Comparison of ENCODE assay signal across 24 cellular contexts in genomic region chr3:52609316-52609815, GRCh38.
DNase-seq lines count a peak whose midpoint lies in the region; ATAC-seq, FAIRE-seq and TF ChIP-seq lines count a peak whose summit lies in the region.
"Had no signal": no experiment of that assay in that cellular context is flagged by ENCODE, and none has a peak within 500 bp of the region (broad histone marks: within the 10 kb centered on the region; RNA-seq: fewer than 3 reads in every experiment).

No MANE protein-coding gene starts in this region.

- no peaks in the 10 kb centered on the region for H3K4me1 ChIP-seq in A673 (ENCODE audit: insufficient read depth, low read length, poor library complexity, severe bottlenecking)
- peaks cover 8% of the 10 kb centered on the region for H3K4me1 ChIP-seq in keratinocyte (ENCODE audit: control insufficient read depth, extremely low read depth, insufficient read depth, low read length)

- DNase-seq in A673 (ENCODE audit: low spot score) (no peak), ELR (ENCODE audit: low read depth) (peak; percentile 50), SK-MEL-5 (ENCODE audit: low read depth, low spot score) (peak; percentile 64), keratinocyte (ENCODE audit: low read depth, low spot score) (no peak), WERI-Rb-1 (no peak), germinal center (ENCODE audit: low spot score) (no peak)
- DNase-seq: activated CD8-positive, alpha-beta memory T cell treated with anti-CD3 and anti-CD28 coated beads for 24 hours; activated gamma-delta T cell; activated T-cell treated with anti-CD3 and anti-CD28 coated beads, Interleukin-2, amount 50 U/mL, for 1 hour; erythroblast; foreskin keratinocyte; GDM1; NCI-H1417; NCI-H2081; ovary; PC-9; right cardiac atrium; SHP77 treated with DMSO at 0.1 percent for 48 hours; stimulated activated CD4-positive, alpha-beta T cell treated with anti-CD3 and anti-CD28 coated beads, Interleukin-12 subunit alpha, Interleukin-12 subunit beta, amount 100 ng/mL, for 4 hours had no signal

- H3K27ac ChIP-seq in A673 (ENCODE audit: low read depth, low read length, poor library complexity, severe bottlenecking) (no peak overlapping the region), keratinocyte (ENCODE audit: control insufficient read depth, insufficient read depth, low read length) (no peak overlapping the region), WERI-Rb-1 (no peak overlapping the region)
- H3K27ac ChIP-seq: foreskin keratinocyte, HL-60, ovary, PC-9 had no signal

- no peak overlapping the region for H2AFZ ChIP-seq in keratinocyte (ENCODE audit: control insufficient read depth, low read length)
- H2AFZ ChIP-seq: PC-9 had no signal

- TSS peak; percentile 46 for BruUV-seq in A673 (replicated peaks; lab: Mats Ljungman, UMichigan)

- ATAC-seq in GM21528 (IDR thresholded peaks at IDR 0.05; ENCODE audit: low FRiP score, unreplicated experiment): no peak
- ATAC-seq: foreskin keratinocyte, left lobe of liver, right cardiac atrium had no signal

- CTCF ChIA-PET in A673 (lab: Charles Lee): no interaction called here

- no peaks in the 10 kb centered on the region for H3K36me3 ChIP-seq in A673 (ENCODE audit: insufficient read depth, low read length, poor library complexity, severe bottlenecking)
- H3K36me3 ChIP-seq in keratinocyte (ENCODE audit: control insufficient read depth in 2 of 2, extremely low read depth in 1 of 2, insufficient read depth in 2 of 2, low read length in 2 of 2): peaks cover 5 to 10% of the 10 kb centered on the region in 2 experiments
- peaks cover 77% of the 10 kb centered on the region for H3K36me3 ChIP-seq in WERI-Rb-1
- H3K36me3 ChIP-seq: ovary had no signal

- dilution Hi-C loops in keratinocyte (cut with MboI; ENCODE audit: extremely low pct_ligation_motif_present, low sequenced_read_pairs): no loop called here

- H4K20me1 ChIP-seq in keratinocyte (ENCODE audit: control insufficient read depth, extremely low read depth, insufficient read depth, low read length): no peaks in the 10 kb centered on the region

- TF ChIP-seq CTCF in A673 (conservative IDR thresholded peaks at IDR 0.05; ENCODE audit: low read depth, low read length) (no peak), keratinocyte (optimal IDR thresholded peaks at IDR 0.05 in 1 of 3, IDR thresholded peaks at IDR 0.05 in 1 of 3, conservative IDR thresholded peaks at IDR 0.05 in 1 of 3; ENCODE audit: extremely low read depth in 1 of 3, insufficient read depth in 2 of 3, low read length in 3 of 3) (no peak), WERI-Rb-1 (IDR thresholded peaks at IDR 0.05; ENCODE audit: low read depth, low read length) (no peak)

- POLR2A ChIA-PET in A673 (lab: Charles Lee; ENCODE audit: low non-redundant PET): no interaction called here

- H3K9ac ChIP-seq in keratinocyte (ENCODE audit: control insufficient read depth, extremely low read depth, insufficient read depth, low read length): no peak overlapping the region

- FAIRE-seq in keratinocyte (lab: Jason Lieb, UNC): peak; percentile 66
- FAIRE-seq: GM18507, TTC549 had no signal

- H3K27me3 ChIP-seq in A673 (replicated peaks; ENCODE audit: insufficient read depth, low read depth, low read length, poor library complexity): no peaks in the 10 kb centered on the region
- no peaks in the 10 kb centered on the region for H3K27me3 ChIP-seq in keratinocyte (ENCODE audit: control insufficient read depth, extremely low read depth, insufficient read depth, low read length)
- H3K27me3 ChIP-seq in WERI-Rb-1 (ENCODE audit: insufficient read depth, low read depth, severe bottlenecking): no peaks in the 10 kb centered on the region
- H3K27me3 ChIP-seq: foreskin keratinocyte, ovary had no signal

- H3K4me3 ChIP-seq in A673 (ENCODE audit: low read depth, low read length, poor library complexity, severe bottlenecking): no peak overlapping the region
- H3K4me3 ChIP-seq in keratinocyte (ENCODE audit: control insufficient read depth in 2 of 3, extremely low read depth in 1 of 3, insufficient read depth in 2 of 3, low read depth in 1 of 3, low read length in 3 of 3): no peak overlapping the region
- H3K4me3 ChIP-seq in WERI-Rb-1 (ENCODE audit: low read depth, low read length): no peak overlapping the region
- H3K4me3 ChIP-seq: ovary, PC-9 had no signal

- H3K79me2 ChIP-seq in keratinocyte (ENCODE audit: control insufficient read depth, insufficient read depth, low read length): peaks cover 7% of the 10 kb centered on the region

- H3K4me2 ChIP-seq in keratinocyte (ENCODE audit: control insufficient read depth, extremely low read depth, insufficient read depth, low read depth, low read length): no peak overlapping the region
- H3K4me2 ChIP-seq: PC-9 had no signal

- no peaks in the 10 kb centered on the region for H3K9me3 ChIP-seq in A673 (ENCODE audit: low read depth, low read length, poor library complexity, severe bottlenecking)
- H3K9me3 ChIP-seq in keratinocyte (ENCODE audit: control insufficient read depth, low read depth, low read length): no peaks in the 10 kb centered on the region
- H3K9me3 ChIP-seq in WERI-Rb-1 (ENCODE audit: severe bottlenecking): no peaks in the 10 kb centered on the region
- H3K9me3 ChIP-seq: ovary had no signal

- in situ Hi-C loops in SK-MEL-5 (cut with HindIII; ENCODE audit: low pct_unique_long_range_greater_than_20kb, low sequenced_read_pairs): no loop called here

- intact Hi-C loops in A673 (cut with micrococcal nuclease; ENCODE audit: unreplicated experiment): no loop called here

- no peaks in the 10 kb centered on the region for H3K9me1 ChIP-seq in keratinocyte (ENCODE audit: control insufficient read depth, extremely low read depth, insufficient read depth, low read length)

Comparison
In these comparisons a context has a peak if more than half of its experiments do, and no peak if none do; other contexts are left out.
1. DNase-seq: peak in ELR (single experiment) and SK-MEL-5 (single experiment); none in A673 (single experiment), keratinocyte (single experiment), WERI-Rb-1 (single experiment) and germinal center (single experiment).